In genomic region chr3:49793486-49794085, GRCh38 we compare ENCODE assay signal across 32 cellular contexts. TPM values are rescaled to one million over a fixed set of nuclear protein-coding genes. Genes with fewer than 3 reads are reported as not detected.
"Had no signal": no experiment of that assay in that cellular context is flagged by ENCODE, and none has a peak within 500 bp of the region (broad histone marks: within the 10 kb centered on the region; RNA-seq: fewer than 3 reads in every experiment).

No MANE protein-coding gene starts in this region.

- H3K27ac Mint-ChIP-seq: activated CD4-positive, alpha-beta T cell treated with anti-CD3 and anti-CD28 coated beads for 36 hours; activated CD4-positive, alpha-beta T cell treated with anti-CD3 and anti-CD28 coated beads, Interleukin-2, amount 10 ng/mL, durations not matched to agents 7 days and 5 days; activated CD8-positive, alpha-beta T cell treated with anti-CD3 and anti-CD28 coated beads, Interleukin-2, amount 10 ng/mL, durations not matched to agents 7 days and 5 days; activated naive CD4-positive, alpha-beta T cell treated with anti-CD3 and anti-CD28 coated beads, Interleukin-2, amount 10 ng/mL, durations not matched to agents 7 days and 5 days; activated naive CD8-positive, alpha-beta T cell; activated T-cell treated with anti-CD3 and anti-CD28 coated beads, Interleukin-2, amount 50 U/mL, for 24 hours; activated T-helper 2 cell treated with anti-CD3 and anti-CD28 coated beads, Interferon-gamma antibody, Interleukin-2, Interleukin-4, amounts not matched to agents 10 μg/mL and 5 μg/mL and 100 μg/mL, durations not matched to agents 14 hours and 24 hours and 36 hours had no signal

- H3K4me3 Mint-ChIP-seq: activated CD4-positive, alpha-beta T cell treated with anti-CD3 and anti-CD28 coated beads for 36 hours; activated CD4-positive, alpha-beta T cell treated with anti-CD3 and anti-CD28 coated beads, Interleukin-2, amount 10 ng/mL, durations not matched to agents 7 days and 5 days; activated CD8-positive, alpha-beta T cell treated with anti-CD3 and anti-CD28 coated beads, Interleukin-2, amount 10 ng/mL, durations not matched to agents 7 days and 5 days; activated naive CD4-positive, alpha-beta T cell treated with anti-CD3 and anti-CD28 coated beads, Interleukin-2, amount 10 ng/mL, durations not matched to agents 7 days and 5 days; activated naive CD8-positive, alpha-beta T cell; activated T-cell treated with anti-CD3 and anti-CD28 coated beads, Interleukin-2, amount 50 U/mL, for 24 hours had no signal

- H3K4me1 ChIP-seq: ascending aorta, SJCRH30 had no signal

- H3K36me3 ChIP-seq: ascending aorta, SJCRH30 had no signal

- H3K27me3 ChIP-seq: ascending aorta, SJCRH30 had no signal

- H3K27ac ChIP-seq: ascending aorta, SJCRH30, SK-N-MC had no signal

- DNase-seq: activated CD4-positive, alpha-beta T cell treated with anti-CD3 and anti-CD28 coated beads for 36 hours; activated CD4-positive, alpha-beta T cell treated with anti-CD3 and anti-CD28 coated beads, Interleukin-2, amount 10 ng/mL, durations not matched to agents 7 days and 5 days; activated CD4-positive, alpha-beta T cell treated with anti-CD3 and anti-CD28 coated beads, Interleukin-2, amount 50 U/mL, for 48 hours; activated CD8-positive, alpha-beta T cell treated with anti-CD3 and anti-CD28 coated beads, Interleukin-2, amount 10 ng/mL, durations not matched to agents 7 days and 5 days; activated naive CD4-positive, alpha-beta T cell treated with anti-CD3 and anti-CD28 coated beads, Interleukin-2, amount 10 ng/mL, durations not matched to agents 7 days and 5 days; activated T-cell treated with anti-CD3 and anti-CD28 coated beads, Interleukin-2, amount 50 U/mL, for 24 hours; amygdala; NCI-H1105 treated with DMSO at 0.1 percent for 48 hours; NCI-H1436; NCI-H1694; NCI-H2029; NCI-H2107; NCI-H2171 treated with DMSO at 0.1 percent for 48 hours; NCI-H2227 treated with DMSO at 0.1 percent for 48 hours; NCI-H446 treated with DMSO at 0.1 percent for 48 hours; NCI-H524; NCI-H69; SHP77; SJCRH30; T-helper 1 cell had no signal

- H3K4me3 ChIP-seq: ascending aorta, K562, SJCRH30, SK-N-MC had no signal

- FAIRE-seq: colon, K562, TTC549 had no signal

- H3K36me3 Mint-ChIP-seq: activated naive CD4-positive, alpha-beta T cell treated with anti-CD3 and anti-CD28 coated beads, Interleukin-2, amount 10 ng/mL, durations not matched to agents 7 days and 5 days; activated naive CD8-positive, alpha-beta T cell had no signal

- H3K9me3 Mint-ChIP-seq: activated CD4-positive, alpha-beta T cell treated with anti-CD3 and anti-CD28 coated beads, Interleukin-2, amount 10 ng/mL, durations not matched to agents 7 days and 5 days; activated naive CD4-positive, alpha-beta T cell treated with anti-CD3 and anti-CD28 coated beads, Interleukin-2, amount 10 ng/mL, durations not matched to agents 7 days and 5 days; activated T-cell treated with anti-CD3 and anti-CD28 coated beads, Interleukin-2, amount 50 U/mL, for 24 hours; activated T-helper 2 cell treated with anti-CD3 and anti-CD28 coated beads, Interferon-gamma antibody, Interleukin-2, Interleukin-4, amounts not matched to agents 10 μg/mL and 5 μg/mL and 100 μg/mL, durations not matched to agents 14 hours and 24 hours and 36 hours had no signal

- H3K27me3 Mint-ChIP-seq: activated CD4-positive, alpha-beta T cell treated with anti-CD3 and anti-CD28 coated beads for 36 hours; activated naive CD8-positive, alpha-beta T cell; activated T-cell treated with anti-CD3 and anti-CD28 coated beads, Interleukin-2, amount 50 U/mL, for 24 hours had no signal

- H3K9me3 ChIP-seq: ascending aorta, SJCRH30 had no signal

RNA-seq across cellular contexts. Expression of gene CDHR4, which starts 6.1 kb away (rescaled TPM):
- total RNA-seq: activated CD8-positive, alpha-beta T cell treated with anti-CD3 and anti-CD28 coated beads, Interleukin-2, amount 10 ng/mL, durations not matched to agents 7 days and 5 days; activated T-helper 2 cell treated with anti-CD3 and anti-CD28 coated beads, Interferon-gamma antibody, Interleukin-2, Interleukin-4, amounts not matched to agents 10 μg/mL and 5 μg/mL and 100 μg/mL, durations not matched to agents 14 hours and 24 hours and 36 hours; ascending aorta; cardiac septum; K562; M059J; RPMI7951; SJCRH30; T-helper 2 cell treated with Interferon-gamma antibody and Interleukin-4, amounts not matched to agents 100 ng/mL and 5 ng/mL, for 36 hours had no signal
- polyA plus RNA-seq: adipose tissue had no signal

RNA-seq across cellular contexts. Expression of gene INKA1, which starts 9.5 kb away (rescaled TPM):
- total RNA-seq: ascending aorta had no signal
